ENCODE assay signal across 9 cellular contexts in the genomic region with DNA sequence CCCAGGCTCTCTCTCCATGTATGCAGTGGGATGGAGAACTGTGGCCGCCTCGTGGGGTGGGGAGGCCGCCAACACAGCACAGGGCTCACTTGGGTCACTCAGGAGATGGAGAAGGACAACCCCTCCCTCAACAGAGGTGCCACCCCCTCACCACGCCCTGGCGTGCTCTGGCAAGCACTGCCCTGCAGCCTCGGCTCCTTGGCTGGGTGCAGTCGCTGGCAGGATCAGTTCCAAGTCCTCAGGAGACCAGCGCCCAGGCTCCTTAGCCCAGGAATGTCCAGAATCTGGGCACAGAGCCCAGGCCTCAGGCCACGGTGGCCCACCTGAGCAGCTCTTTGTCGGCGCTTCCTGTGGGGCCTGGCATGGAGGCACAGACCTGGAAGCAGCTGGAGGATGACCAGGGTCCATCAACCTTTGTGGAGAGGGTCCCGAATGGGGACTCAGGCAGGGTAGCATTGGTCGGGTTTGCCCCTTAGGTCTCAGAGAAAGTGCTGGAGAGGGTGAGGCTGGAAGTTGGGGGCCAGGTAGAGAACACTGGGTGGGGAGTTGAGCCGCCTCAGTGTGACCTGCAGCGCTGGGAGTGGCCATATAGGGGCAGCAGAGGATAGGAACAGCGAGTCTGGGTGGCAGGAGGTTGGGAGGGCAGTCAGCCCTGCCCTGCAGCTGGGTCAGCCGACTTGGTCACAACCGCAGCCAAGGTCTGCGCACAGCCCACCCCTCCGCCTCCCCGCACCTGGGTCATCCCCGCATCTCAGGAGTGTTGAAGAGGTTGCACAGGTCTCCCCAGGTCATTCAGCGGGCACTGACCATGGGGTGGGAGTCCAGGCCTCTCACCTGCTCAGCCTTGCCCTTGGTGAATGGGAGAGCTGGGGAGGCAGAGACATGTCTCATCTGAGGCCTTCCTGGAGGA. TPM values are rescaled to one million over a fixed set of nuclear protein-coding genes. Genes with fewer than 3 reads are reported as not detected.
DNase-seq lines count a peak whose midpoint lies in the region; ATAC-seq and TF ChIP-seq lines count a peak whose summit lies in the region.
"Had no signal": no experiment of that assay in that cellular context is flagged by ENCODE, and none has a peak within 500 bp of the region (broad histone marks: within the 10 kb centered on the region; RNA-seq: fewer than 3 reads in every experiment).

No MANE protein-coding gene starts in this region.

- in situ Hi-C loops in brain microvascular endothelial cell (cut with HindIII; ENCODE audit: low pct_ligation_motif_present, low sequenced_read_pairs) = no loop called here

- H3K4me3 ChIP-seq in SJSA1 (no peak overlapping the region), brain microvascular endothelial cell (ENCODE audit: low read depth, low read length) (no peak overlapping the region)
- H3K4me3 ChIP-seq: skin epidermis had no signal

- no peaks in the 10 kb centered on the region for H3K27me3 ChIP-seq in SJSA1 (replicated peaks)
- no peaks in the 10 kb centered on the region for H3K27me3 ChIP-seq in brain microvascular endothelial cell (replicated peaks)

- no peaks in the 10 kb centered on the region for H3K9me3 ChIP-seq in SJSA1 (replicated peaks)

- H3K27ac ChIP-seq in SJSA1 (no peak overlapping the region), brain microvascular endothelial cell (no peak overlapping the region)

- DNase-seq in COLO829 (ENCODE audit: low spot score) (peak; percentile 94), SJSA1 (ENCODE audit: low read depth in 1 of 2, low spot score in 2 of 2) (peak; percentile 68 to 75), brain microvascular endothelial cell (peak; percentile 37), islet precursor cell (peak; percentile 88), NCI-H345 treated with DMSO at 0.1 percent for 48 hours (lab: John Stamatoyannopoulos, UW; ENCODE audit: unreplicated experiment) (no peak)
- peak; percentile 26 to 51 (median 35) for DNase-seq in stimulated activated CD4-positive, alpha-beta T cell treated with anti-CD3 and anti-CD28 coated beads, Interleukin-12 subunit alpha, Interleukin-12 subunit beta, amount 100 ng/mL, for 48 hours (ENCODE audit: low read depth in 2 of 3, low spot score in 1 of 3)

- no peaks in the 10 kb centered on the region for H3K36me3 ChIP-seq in SJSA1
- H3K36me3 ChIP-seq in brain microvascular endothelial cell (replicated peaks) = no peaks in the 10 kb centered on the region

- TF ChIP-seq CTCF in brain microvascular endothelial cell (IDR thresholded peaks at IDR 0.05; ENCODE audit: low read depth, low read length, missing control alignments) = peak; percentile 95

- ATAC-seq in HG02798 (IDR thresholded peaks at IDR 0.05; ENCODE audit: poor library complexity, unreplicated experiment) (peak; percentile 42), GM21529 (IDR thresholded peaks at IDR 0.05; ENCODE audit: unreplicated experiment) (no peak)

- peaks cover 14% of the 10 kb centered on the region for H3K4me1 ChIP-seq in SJSA1 (replicated peaks)

RNA-seq across cellular contexts. Expression of a gene that starts 8.2 kb away (rescaled TPM):
- 0.05 TPM in 1 of 2 replicates, not detected in the other for total RNA-seq in SJSA1 (2014; rRNA removed; shearing (Covaris generic))

RNA-seq across cellular contexts. Expression of a gene that starts 55.4 kb away (rescaled TPM):
- 0.66 TPM in 1 of 2 replicates, not detected in the other for total RNA-seq in SJSA1 (2014; rRNA removed; shearing (Covaris generic))
